ENCODE assay signal across 1 cellular context in genomic region chrX:6460893-6461490, GRCh38.
TF ChIP-seq lines count a peak whose summit lies in the region.

No MANE protein-coding gene starts in this region.

TF ChIP-seq in WTC11, 78 proteins besides CTCF, POLR2A, EP300 and RAD21 (continued from another document):
- no peak for TF ChIP-seq STAT6 (CRISPR knock-in tag; conservative IDR thresholded peaks at IDR 0.05; ENCODE audit: low read depth)
- TF ChIP-seq CDX4 (CRISPR knock-in tag; IDR thresholded peaks at IDR 0.05; ENCODE audit: borderline replicate concordance) = no peak
- no peak for TF ChIP-seq ZNF416 (CRISPR knock-in tag; IDR thresholded peaks at IDR 0.05)
- TF ChIP-seq, protein P1, sequence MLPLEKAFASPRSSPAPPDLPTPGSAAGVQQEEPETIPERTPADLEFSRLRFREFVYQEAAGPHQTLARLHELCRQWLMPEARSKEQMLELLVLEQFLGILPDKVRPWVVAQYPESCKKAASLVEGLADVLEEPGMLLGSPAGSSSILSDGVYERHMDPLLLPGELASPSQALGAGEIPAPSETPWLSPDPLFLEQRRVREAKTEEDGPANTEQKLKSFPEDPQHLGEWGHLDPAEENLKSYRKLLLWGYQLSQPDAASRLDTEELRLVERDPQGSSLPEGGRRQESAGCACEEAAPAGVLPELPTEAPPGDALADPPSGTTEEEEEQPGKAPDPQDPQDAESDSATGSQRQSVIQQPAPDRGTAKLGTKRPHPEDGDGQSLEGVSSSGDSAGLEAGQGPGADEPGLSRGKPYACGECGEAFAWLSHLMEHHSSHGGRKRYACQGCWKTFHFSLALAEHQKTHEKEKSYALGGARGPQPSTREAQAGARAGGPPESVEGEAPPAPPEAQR (CRISPR knock-in tag; IDR thresholded peaks at IDR 0.05) = no peak
- no peak for TF ChIP-seq NFATC4 (CRISPR knock-in tag; IDR thresholded peaks at IDR 0.05)
- no peak for TF ChIP-seq E2F5 (CRISPR knock-in tag; IDR thresholded peaks at IDR 0.05)
- no peak for TF ChIP-seq IRF2 (CRISPR knock-in tag; IDR thresholded peaks at IDR 0.05; ENCODE audit: borderline replicate concordance, low read depth)
